In genomic region chr19:41912899-41913475, GRCh38 we compare ENCODE assay signal across 19 cellular contexts. TPM values are rescaled to one million over a fixed set of nuclear protein-coding genes. Genes with fewer than 3 reads are reported as not detected.
DNase-seq lines count a peak whose midpoint lies in the region; ATAC-seq and TF ChIP-seq lines count a peak whose summit lies in the region.
"Had no signal": no experiment of that assay in that cellular context is flagged by ENCODE, and none has a peak within 500 bp of the region (broad histone marks: within the 10 kb centered on the region; RNA-seq: fewer than 3 reads in every experiment).

No MANE protein-coding gene starts in this region.

- peaks cover 4 to 15% of the 10 kb centered on the region in 2 donors for H3K27me3 Mint-ChIP-seq in T-cell
- H3K27me3 Mint-ChIP-seq in stimulated activated memory B cell treated with anti-CD40 and anti-IgM and Interleukin-4, amounts not matched to agents 10 μg/mL and 1 μg/mL and 100 μg/mL, for 72 hours, result peaks cover 13% of the 10 kb centered on the region

- no peak for TF ChIP-seq CTCF in tibial artery (IDR thresholded peaks at IDR 0.05)

- peak overlapping the region; percentile 36; the same call in 1 of the 2 replicates for H3K4me3 ChIP-seq in iPS-18c (ENCODE audit: insufficient read depth, low read depth, low read length)
- H3K4me3 ChIP-seq in tibial artery, result no peak overlapping the region
- H3K4me3 ChIP-seq: lung, prostate gland had no signal

- H3K36me3 Mint-ChIP-seq in T-cell, result no peaks in the 10 kb centered on the region
- peaks cover 6% of the 10 kb centered on the region for H3K36me3 Mint-ChIP-seq in stimulated activated memory B cell treated with anti-CD40 and anti-IgM and Interleukin-4, amounts not matched to agents 10 μg/mL and 1 μg/mL and 100 μg/mL, for 72 hours

- H3K9me3 ChIP-seq in iPS-18c (ENCODE audit: control insufficient read depth, insufficient read depth, low read length) (no peaks in the 10 kb centered on the region), tibial artery (no peaks in the 10 kb centered on the region)
- H3K9me3 ChIP-seq: prostate gland had no signal

- peak in 3 of 4 experiments; percentile 9 to 34 (median 22) for ATAC-seq in T-cell (replicated peaks in 1 of 4)
- peak; percentile 40 for ATAC-seq in stimulated activated memory B cell treated with anti-CD40 and anti-IgM and Interleukin-4, amounts not matched to agents 10 μg/mL and 1 μg/mL and 100 μg/mL, for 72 hours

- H3K27ac ChIP-seq in tibial artery, result no peak overlapping the region
- H3K27ac ChIP-seq: prostate gland had no signal

- peaks cover 0 to 16% (median 7%) of the 10 kb centered on the region in 4 donors for H3K4me1 ChIP-seq in tibial artery
- H3K4me1 ChIP-seq: prostate gland had no signal

- peaks cover 0 to 68% of the 10 kb centered on the region in 2 donors for H3K27me3 ChIP-seq in tibial artery

- H3K9me3 Mint-ChIP-seq in T-cell, result no peaks in the 10 kb centered on the region
- no peaks in the 10 kb centered on the region for H3K9me3 Mint-ChIP-seq in stimulated activated memory B cell treated with anti-CD40 and anti-IgM and Interleukin-4, amounts not matched to agents 10 μg/mL and 1 μg/mL and 100 μg/mL, for 72 hours
- H3K9me3 Mint-ChIP-seq: HFFc6 had no signal

- DNase-seq in activated T-cell treated with anti-CD3 and anti-CD28 coated beads, Interleukin-2, amount 50 U/mL, for 1 hour, result peak; percentile 47
- DNase-seq in activated T-cell treated with anti-CD3 and anti-CD28 coated beads for 4 hours, result no peak
- DNase-seq in T-cell, result peak in 4 of 34 experiments; percentile 22 to 38 (median 32)
- DNase-seq in NCI-H2107 (lab: John Stamatoyannopoulos, UW), result no peak
- DNase-seq in NK-92 (lab: John Stamatoyannopoulos, UW; ENCODE audit: unreplicated experiment), result no peak
- DNase-seq in tibial artery, result no peak
- DNase-seq: activated CD8-positive, alpha-beta memory T cell treated with anti-CD3 and anti-CD28 coated beads, Interleukin-2, amount 50 U/mL, for 48 hours; AML-193; HFFc6; KG1; NCI-H1694 treated with DMSO at 0.1 percent for 48 hours; stimulated activated naive CD4-positive, alpha-beta T cell treated with Interleukin-2 at 50 U/mL for 16 hours; T-helper 2 cell had no signal

- peaks cover 0 to 5% (median 0%) of the 10 kb centered on the region in 3 donors for H3K36me3 ChIP-seq in tibial artery
- H3K36me3 ChIP-seq: prostate gland had no signal

- intact Hi-C loops in tibial artery (cut with DNase I; ENCODE audit: low total_unique reads), result loop anchor here (2.0 kb wide), 1 partner anchor 398 kb away; no protein-coding TSS in a partner anchor

- H3K4me3 Mint-ChIP-seq in T-cell, result no peak overlapping the region
- H3K4me3 Mint-ChIP-seq in stimulated activated memory B cell treated with anti-CD40 and anti-IgM and Interleukin-4, amounts not matched to agents 10 μg/mL and 1 μg/mL and 100 μg/mL, for 72 hours, result no peak overlapping the region
- H3K4me3 Mint-ChIP-seq: HFFc6 had no signal

- POLR2A ChIA-PET in T-cell (lab: Charles Lee), result no interaction called here

- CTCF ChIA-PET in T-cell (lab: Charles Lee), result no interaction called here

- peaks cover 40 to 49% (median 42%) of the 10 kb centered on the region in 3 donors for H3K4me1 Mint-ChIP-seq in T-cell
- peaks cover 47% of the 10 kb centered on the region for H3K4me1 Mint-ChIP-seq in stimulated activated memory B cell treated with anti-CD40 and anti-IgM and Interleukin-4, amounts not matched to agents 10 μg/mL and 1 μg/mL and 100 μg/mL, for 72 hours

- no peak overlapping the region for H3K27ac Mint-ChIP-seq in T-cell
- H3K27ac Mint-ChIP-seq in stimulated activated memory B cell treated with anti-CD40 and anti-IgM and Interleukin-4, amounts not matched to agents 10 μg/mL and 1 μg/mL and 100 μg/mL, for 72 hours, result no peak overlapping the region
- H3K27ac Mint-ChIP-seq: HFFc6 had no signal

RNA-seq across cellular contexts. Expression of gene ERFL, which starts 15.3 kb away (rescaled TPM):
- 1 to 10 TPM; 5.9 to 8.5 (median 6.3) TPM for total RNA-seq in T-cell
- total RNA-seq: Daoy, frontal cortex had no signal

RNA-seq across cellular contexts. Expression of gene ARHGEF1, which starts 30.0 kb away (rescaled TPM):
- total RNA-seq in T-cell, result 1,000 to 10,000 TPM; 1,130 to 1,360 (median 1,288) TPM

RNA-seq across cellular contexts. Expression of gene CD79A, which starts 35.9 kb away (rescaled TPM):
- 10 to 100 TPM; 15.9 to 51.1 (median 19.0) TPM for total RNA-seq in T-cell
- total RNA-seq: Daoy, frontal cortex had no signal

RNA-seq across cellular contexts. Expression of gene RABAC1, which starts 46.1 kb away (rescaled TPM):
- total RNA-seq in T-cell, result 100 to 1,000 TPM in 4 of 5 donors, 10 to 100 TPM in 1; 67.0 to 143 (median 131) TPM

RNA-seq across cellular contexts. Expression of gene RPS19, which starts 52.9 kb away (rescaled TPM):
- total RNA-seq in T-cell, result 1,000 to 10,000 TPM; 3,043 to 4,286 (median 3,822) TPM
